8 cellular contexts compared by ENCODE assay signal in the genomic region with DNA sequence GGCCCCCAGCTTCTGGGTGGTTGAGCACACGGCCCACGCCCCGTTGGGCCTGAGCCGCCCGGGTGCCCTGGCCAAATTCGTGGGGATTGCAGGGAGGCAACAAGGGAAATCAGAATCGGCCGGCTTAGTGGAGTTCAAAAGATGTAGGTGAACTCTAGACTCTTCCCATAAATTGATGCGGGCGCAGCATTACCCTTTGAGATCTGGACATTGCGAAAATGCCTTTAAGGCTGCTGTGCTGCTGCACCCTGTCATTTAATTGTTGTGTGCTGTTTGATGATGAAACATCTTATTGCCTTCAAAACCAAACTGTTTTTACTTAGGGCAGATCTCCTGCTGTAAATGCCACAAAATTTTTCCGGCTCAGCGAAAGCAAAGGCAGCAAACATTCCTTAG. TPM values are rescaled to one million over a fixed set of nuclear protein-coding genes. Genes with fewer than 3 reads are reported as not detected.
DNase-seq lines count a peak whose midpoint lies in the region; ATAC-seq, FAIRE-seq and TF ChIP-seq lines count a peak whose summit lies in the region.

No MANE protein-coding gene starts in this region.

- H3K27me3 Mint-ChIP-seq in nephron progenitor cell (ENCODE audit: low read depth, poor library complexity), result no peaks in the 10 kb centered on the region

- no peak overlapping the region for H2BK120ac ChIP-seq in H1 (replicated peaks; ENCODE audit: low read depth, low read length)

- POLR2A ChIA-PET in H1 (lab: Charles Lee; ENCODE audit: partially characterized antibody), result interaction anchor here (0.8 to 1.6 kb wide), 4 partner anchors 13 to 40 kb away, joined by 3 to 6 read pairs (median 4); no protein-coding TSS in a partner anchor

- no peak for TF ChIP-seq RAD21 in H1 (IDR thresholded peaks at IDR 0.05 in 1 of 2, conservative IDR thresholded peaks at IDR 0.05 in 1 of 2; ENCODE audit: low read depth in 2 of 2, low read length in 2 of 2)

- H3K27ac ChIP-seq in H1 (ENCODE audit: low read depth, low read length), result no peak overlapping the region

- CTCF ChIA-PET in H1 (lab: Charles Lee; ENCODE audit: partially characterized antibody), result interaction anchor here (0.9 kb wide), 1 partner anchor 21 kb away, joined by 3 read pairs; no protein-coding TSS in a partner anchor

- no peak for TF ChIP-seq EP300 in H1 (IDR thresholded peaks at IDR 0.05; ENCODE audit: borderline replicate concordance in 1 of 2, low read depth in 2 of 2, low read length in 2 of 2)

- H3K27ac Mint-ChIP-seq in nephron progenitor cell, result no peak overlapping the region

- H3K4me1 Mint-ChIP-seq in nephron progenitor cell, result peaks cover 37% of the 10 kb centered on the region

- H4K8ac ChIP-seq in H1 (ENCODE audit: extremely low read depth, insufficient read depth, low read length), result no peak overlapping the region

- H3K36me3 Mint-ChIP-seq in nephron progenitor cell (ENCODE audit: low read depth), result peaks cover 5% of the 10 kb centered on the region

- peaks cover 54% of the 10 kb centered on the region for H3K9me3 Mint-ChIP-seq in nephron progenitor cell

- peak overlapping the region; percentile 86 to 92 for H3K4me2 ChIP-seq in H1 (ENCODE audit: insufficient read depth in 1 of 2, low read depth in 2 of 2, low read length in 2 of 2)

- H3K27me3 ChIP-seq in H1 (replicated peaks in 1 of 4; ENCODE audit: control insufficient read depth in 3 of 4, extremely low read depth in 1 of 4, insufficient read depth in 3 of 4, low read length in 3 of 4), result peaks cover 0 to 27% (median 19%) of the 10 kb centered on the region in 4 experiments; a peak in 6 of 7 replicates

- no peak overlapping the region for H3K9ac ChIP-seq in H1 (replicated peaks in 1 of 4; ENCODE audit: extremely low read depth in 1 of 4, low read depth in 3 of 4, low read length in 3 of 4)

- no peak overlapping the region for H3K4ac ChIP-seq in H1 (replicated peaks; ENCODE audit: insufficient read length, low read depth, low read length)

- ATAC-seq in GM19467 (IDR thresholded peaks at IDR 0.05; ENCODE audit: unreplicated experiment) (no peak), GM21447 (IDR thresholded peaks at IDR 0.05; ENCODE audit: unreplicated experiment) (no peak)

- peaks cover 0 to 1% of the 10 kb centered on the region in 2 experiments for H4K20me1 ChIP-seq in H1 (replicated peaks in 1 of 2; ENCODE audit: control insufficient read depth in 1 of 2, insufficient read depth in 2 of 2, low read length in 2 of 2)

- H3K23me2 ChIP-seq in H1 (ENCODE audit: low read depth, low read length), result peaks cover 2% of the 10 kb centered on the region; the same call in 1 of the 2 replicates

- H3K23ac ChIP-seq in H1 (ENCODE audit: insufficient read length), result no peak overlapping the region

- no peaks in the 10 kb centered on the region for H3K79me2 ChIP-seq in H1 (ENCODE audit: control insufficient read depth in 1 of 2, insufficient read depth in 2 of 2, low read length in 2 of 2)

- no peak overlapping the region for H3K14ac ChIP-seq in H1 (ENCODE audit: insufficient read length)

- H3K36me3 ChIP-seq in H1 (ENCODE audit: control insufficient read depth in 2 of 4, insufficient read depth in 4 of 4, low read length in 3 of 4), result no peaks in the 10 kb centered on the region

- TF ChIP-seq POLR2A in H1 (IDR thresholded peaks at IDR 0.05; ENCODE audit: control extremely low read depth in 1 of 2, low read depth in 2 of 2, low read length in 2 of 2), result no peak

- H4K91ac ChIP-seq in H1 (replicated peaks; ENCODE audit: insufficient read length, low read length), result no peak overlapping the region

- no peak overlapping the region for H2BK5ac ChIP-seq in H1 (ENCODE audit: low read depth, low read length)

- TF ChIP-seq CTCF in GM12864 (IDR thresholded peaks at IDR 0.05; ENCODE audit: low read depth, low read length, missing control alignments) (no peak), H1 (IDR thresholded peaks at IDR 0.05; ENCODE audit: control extremely low read depth in 1 of 3, insufficient read depth in 1 of 3, low read depth in 1 of 3, low read length in 3 of 3) (no peak), nephron progenitor cell (IDR thresholded peaks at IDR 0.05) (no peak)

- peak overlapping the region; percentile 70 for H3K4me3 ChIP-seq in GM12864 (ENCODE audit: low read depth, low read length)
- H3K4me3 ChIP-seq in H1 (ENCODE audit: extremely low read depth in 1 of 4, insufficient read depth in 2 of 4, low read depth in 3 of 4, low read length in 4 of 4), result peak overlapping the region; percentile 45 to 64 (median 55); a peak in 6 of 8 replicates

- WGBS in H1 (ENCODE audit: extremely low coverage in 1 of 2, insufficient coverage in 1 of 2, insufficient read length in 1 of 2, insufficient replicate concordance in 2 of 2, low coverage in 1 of 2, low lambda C conversion rate in 2 of 2, missing lambda C conversion rate in 1 of 2), 2 experiments, result 16% methylated on average over 9 of the region's 13 CpGs; no CpG with 5 or more reads in 1 of the 2 experiments

- no peak for FAIRE-seq in H1 (lab: Jason Lieb, UNC)

- no peak overlapping the region for H2BK15ac ChIP-seq in H1 (ENCODE audit: low read length)

- no peak overlapping the region for H4K5ac ChIP-seq in H1 (ENCODE audit: insufficient read length, low read depth, low read length)

- H2AFZ ChIP-seq in H1 (ENCODE audit: low read length), result no peak overlapping the region; the same call in 1 of the 2 replicates

- H3K79me1 ChIP-seq in H1 (ENCODE audit: low read depth, low read length), result no peaks in the 10 kb centered on the region

- DNase-seq in GM12864 (ENCODE audit: low read depth), result no peak
- peak; percentile 59 for DNase-seq in NOMO-1 treated with dmso at 0.1 percent for 144 hours (lab: John Stamatoyannopoulos, UW; ENCODE audit: unreplicated experiment)
- DNase-seq in H1 (ENCODE audit: low read depth in 1 of 2, low spot score in 2 of 2), result no peak
- no peak for DNase-seq in nephron progenitor cell
- no peak for DNase-seq in A172 (ENCODE audit: low spot score)
- no peak for DNase-seq in GM19240 (ENCODE audit: insufficient read length, low spot score)

- peak overlapping the region; percentile 85 for H3K4me3 Mint-ChIP-seq in nephron progenitor cell

- no peaks in the 10 kb centered on the region; a peak in 1 of 4 replicates for H3K9me3 ChIP-seq in H1 (ENCODE audit: insufficient read depth in 2 of 2, low read depth in 1 of 2, low read length in 1 of 2)

- no peak overlapping the region for H3K56ac ChIP-seq in H1 (replicated peaks; ENCODE audit: insufficient read length, low read depth, low read length)

- no peak overlapping the region for H2BK20ac ChIP-seq in H1 (ENCODE audit: low read length)

- H2BK12ac ChIP-seq in H1 (ENCODE audit: low read depth, low read length), result no peak overlapping the region

- no peak overlapping the region; the same call in 1 of the 2 replicates for H3K18ac ChIP-seq in H1 (ENCODE audit: extremely low read depth, low read length)

- no peak overlapping the region for H2AK5ac ChIP-seq in H1 (ENCODE audit: low read depth, low read length)

- H3K4me1 ChIP-seq in H1 (replicated peaks in 1 of 4; ENCODE audit: control insufficient read depth in 3 of 4, insufficient read depth in 4 of 4, low read length in 3 of 4), result peaks cover 0 to 5% (median 3%) of the 10 kb centered on the region in 4 experiments; a peak in 4 of 7 replicates

RNA-seq across cellular contexts. Expression of a gene that starts 0.4 kb away (rescaled TPM):
- 12.9 and 13.4 TPM in 2 replicates for total RNA-seq in H1 (2021; fragmentation: NEBNext Ultra II Directional; extraction: Animal tissue kit (Norgen Biotek cat#: 25700))
- 6.2 and 7.6 TPM in 2 replicates for polyA plus RNA-seq in H1 (2011; rRNA removed)
- 9.8 TPM for polyA plus RNA-seq in H1 (2011; cell fraction: cytosol; rRNA removed)
- polyA plus RNA-seq in H1 (2011; cell fraction: nucleus; rRNA removed), result 14.8 TPM
- 13.5 to 17.2 TPM (median 15.1 TPM) in 4 replicates for polyA plus RNA-seq in H1 (2012, experiment 1 of 2)
- polyA plus RNA-seq in H1 (2012, experiment 2 of 2), result 7.0 TPM
- polyA plus RNA-seq in H1 (2013, experiment 1 of 2), result 18.2 TPM
- polyA plus RNA-seq in H1 (2013, experiment 2 of 2), result 17.1 TPM
- 12.4 and 13.8 TPM in 2 replicates for polyA minus RNA-seq in H1 (2011; rRNA and poly(A)+ RNA removed)
- polyA minus RNA-seq in H1 (2011; cell fraction: cytosol; rRNA and poly(A)+ RNA removed), result 7.5 TPM
- 7.3 TPM for polyA minus RNA-seq in H1 (2011; cell fraction: nucleus; rRNA and poly(A)+ RNA removed)
- 50.5 and 60.5 TPM in 2 replicates for total RNA-seq in A172 (2014; rRNA removed; shearing (Covaris generic))

RNA-seq across cellular contexts. Expression of a gene that starts 28.8 kb away (rescaled TPM):
- total RNA-seq in H1 (2021; fragmentation: NEBNext Ultra II Directional; extraction: Animal tissue kit (Norgen Biotek cat#: 25700)), result not detected in 2 replicates
- not detected in 2 replicates for polyA plus RNA-seq in H1 (2011; rRNA removed)
- polyA plus RNA-seq in H1 (2011; cell fraction: cytosol; rRNA removed), result not detected
- polyA plus RNA-seq in H1 (2011; cell fraction: nucleus; rRNA removed), result not detected
- polyA plus RNA-seq in H1 (2012, experiment 1 of 2), result not detected in 4 replicates
- polyA plus RNA-seq in H1 (2012, experiment 2 of 2), result not detected
- polyA plus RNA-seq in H1 (2013, experiment 1 of 2), result not detected
- not detected for polyA plus RNA-seq in H1 (2013, experiment 2 of 2)
- polyA minus RNA-seq in H1 (2011; rRNA and poly(A)+ RNA removed), result not detected in 2 replicates
- not detected for polyA minus RNA-seq in H1 (2011; cell fraction: cytosol; rRNA and poly(A)+ RNA removed)
- not detected for polyA minus RNA-seq in H1 (2011; cell fraction: nucleus; rRNA and poly(A)+ RNA removed)
- total RNA-seq in A172 (2014; rRNA removed; shearing (Covaris generic)), result not detected in 2 replicates

RNA-seq across cellular contexts. Expression of a gene that starts 43.0 kb away (rescaled TPM):
- total RNA-seq in H1 (2021; fragmentation: NEBNext Ultra II Directional; extraction: Animal tissue kit (Norgen Biotek cat#: 25700)), result 134 and 143 TPM in 2 replicates
- 54.7 and 65.6 TPM in 2 replicates for polyA plus RNA-seq in H1 (2011; rRNA removed)
- polyA plus RNA-seq in H1 (2011; cell fraction: cytosol; rRNA removed), result 108 TPM
- polyA plus RNA-seq in H1 (2011; cell fraction: nucleus; rRNA removed), result 67.1 TPM
- 123 to 134 TPM (median 125 TPM) in 4 replicates for polyA plus RNA-seq in H1 (2012, experiment 1 of 2)
- polyA plus RNA-seq in H1 (2012, experiment 2 of 2), result 15.8 TPM
- 131 TPM for polyA plus RNA-seq in H1 (2013, experiment 1 of 2)
- 130 TPM for polyA plus RNA-seq in H1 (2013, experiment 2 of 2)
- polyA minus RNA-seq in H1 (2011; rRNA and poly(A)+ RNA removed), result 96.1 and 119 TPM in 2 replicates
- polyA minus RNA-seq in H1 (2011; cell fraction: cytosol; rRNA and poly(A)+ RNA removed), result 50.1 TPM
- polyA minus RNA-seq in H1 (2011; cell fraction: nucleus; rRNA and poly(A)+ RNA removed), result 103 TPM
- total RNA-seq in A172 (2014; rRNA removed; shearing (Covaris generic)), result 74.9 and 102 TPM in 2 replicates

RNA-seq across cellular contexts. Expression of a gene that starts 54.8 kb away (rescaled TPM):
- 1.2 and 1.5 TPM in 2 replicates for total RNA-seq in H1 (2021; fragmentation: NEBNext Ultra II Directional; extraction: Animal tissue kit (Norgen Biotek cat#: 25700))
- polyA plus RNA-seq in H1 (2011; rRNA removed), result 0.48 and 0.52 TPM in 2 replicates
- polyA plus RNA-seq in H1 (2011; cell fraction: cytosol; rRNA removed), result 0.35 TPM
- polyA plus RNA-seq in H1 (2011; cell fraction: nucleus; rRNA removed), result 1.5 TPM
- 0.35 to 0.64 TPM (median 0.46 TPM) in 4 replicates for polyA plus RNA-seq in H1 (2012, experiment 1 of 2)
- polyA plus RNA-seq in H1 (2012, experiment 2 of 2), result 0.09 TPM
- polyA plus RNA-seq in H1 (2013, experiment 1 of 2), result 1.0 TPM
- polyA plus RNA-seq in H1 (2013, experiment 2 of 2), result 0.50 TPM
- 0.73 and 1.6 TPM in 2 replicates for polyA minus RNA-seq in H1 (2011; rRNA and poly(A)+ RNA removed)
- 0.51 TPM for polyA minus RNA-seq in H1 (2011; cell fraction: cytosol; rRNA and poly(A)+ RNA removed)
- polyA minus RNA-seq in H1 (2011; cell fraction: nucleus; rRNA and poly(A)+ RNA removed), result 1.1 TPM
- 0.83 and 0.93 TPM in 2 replicates for total RNA-seq in A172 (2014; rRNA removed; shearing (Covaris generic))
